8 cellular contexts compared by ENCODE assay signal in the genomic region with DNA sequence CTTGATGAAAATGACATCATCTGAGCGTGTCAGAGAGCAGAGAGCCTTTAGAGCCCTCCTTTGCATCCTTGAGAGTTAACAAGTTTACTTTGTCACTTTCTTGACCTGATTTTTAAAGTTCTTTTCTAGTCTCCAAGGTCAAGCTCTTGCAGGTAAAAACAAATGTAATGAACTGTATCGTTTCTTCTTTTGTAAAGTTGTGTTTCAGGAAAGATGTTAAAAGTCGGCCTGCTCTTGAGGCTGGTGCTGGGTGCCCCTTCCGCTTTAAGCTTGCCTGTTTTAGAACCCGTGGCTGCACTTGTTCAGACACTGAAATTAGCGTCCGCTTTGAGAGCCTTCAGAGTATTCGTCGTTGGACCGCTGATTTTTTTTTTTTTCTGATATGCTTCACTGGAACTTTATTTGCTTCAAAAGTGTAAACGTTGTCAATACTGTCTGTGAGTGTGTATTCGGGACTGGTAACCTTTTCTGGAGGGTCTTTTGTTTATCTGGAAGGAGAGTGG. TPM values are rescaled to one million over a fixed set of nuclear protein-coding genes. Genes with fewer than 3 reads are reported as not detected.
DNase-seq lines count a peak whose midpoint lies in the region; TF ChIP-seq lines count a peak whose summit lies in the region.

No MANE protein-coding gene starts in this region.

- no peak for DNase-seq in cardiac muscle cell (ENCODE audit: low read depth in 1 of 2, low spot score in 1 of 2)
- no peak for DNase-seq in cardiac septum (ENCODE audit: low spot score)
- no peak for DNase-seq in RWPE1 (ENCODE audit: low spot score)
- DNase-seq in myocyte (ENCODE audit: low read depth), result peak; percentile 43
- no peak for DNase-seq in NCI-H446 treated with DMSO at 0.1 percent for 48 hours (lab: John Stamatoyannopoulos, UW)
- DNase-seq in NCI-H1930 (lab: John Stamatoyannopoulos, UW), result no peak
- no peak for DNase-seq in stimulated activated CD4-positive, alpha-beta T cell treated with anti-CD3 and anti-CD28 coated beads, Interleukin-12 subunit alpha, Interleukin-12 subunit beta, amount 100 ng/mL, for 4 hours

- H3K9me3 ChIP-seq in cardiac muscle cell (ENCODE audit: low read depth), result no peaks in the 10 kb centered on the region
- no peaks in the 10 kb centered on the region for H3K9me3 ChIP-seq in endocrine pancreas (ENCODE audit: control insufficient read depth, low read length)

- no peaks in the 10 kb centered on the region for H3K27me3 ChIP-seq in cardiac muscle cell
- H3K27me3 ChIP-seq in endocrine pancreas (ENCODE audit: control insufficient read depth, insufficient read depth, low read length), result no peaks in the 10 kb centered on the region

- POLR2A ChIA-PET in RWPE1 (lab: Yijun Ruan, JAX; ENCODE audit: low non-redundant PET), result no interaction called here

- H3K4me1 ChIP-seq in cardiac muscle cell (ENCODE audit: low read depth) (no peaks in the 10 kb centered on the region), endocrine pancreas (ENCODE audit: control insufficient read depth, insufficient read depth, low read length) (peaks cover 7% of the 10 kb centered on the region)

- no peak overlapping the region for H3K27ac ChIP-seq in cardiac muscle cell
- H3K27ac ChIP-seq in RWPE1, result peak overlapping the region; percentile 72

- CTCF ChIA-PET in RWPE1 (lab: Yijun Ruan, JAX), result interaction anchor here (0.6 kb wide), 1 partner anchor 52 kb away, joined by 5 read pairs; a partner anchor contains a TSS

- H3K36me3 ChIP-seq in cardiac muscle cell (no peaks in the 10 kb centered on the region), endocrine pancreas (ENCODE audit: control insufficient read depth, insufficient read depth, low read length) (no peaks in the 10 kb centered on the region)

- peak overlapping the region; percentile 84 for H3K9ac ChIP-seq in endocrine pancreas (ENCODE audit: control insufficient read depth, insufficient read depth, low read length)

- TF ChIP-seq CTCF in cardiac muscle cell (IDR thresholded peaks at IDR 0.05; ENCODE audit: low read depth, low read length), result no peak
- no peak for TF ChIP-seq CTCF in RWPE1 (conservative IDR thresholded peaks at IDR 0.05; ENCODE audit: low read depth)

- H3K4me3 ChIP-seq in cardiac muscle cell (peak overlapping the region; percentile 81), endocrine pancreas (ENCODE audit: control insufficient read depth, insufficient read depth, low read length) (peak overlapping the region; percentile 95)

- intact Hi-C loops in cardiac septum (cut with DNase I), result loop anchor here (2.0 to 5.0 kb wide), 4 partner anchors 46 to 178 kb away; no protein-coding TSS in a partner anchor

RNA-seq across cellular contexts. Expression of a gene that starts 52.6 kb away (rescaled TPM):
- total RNA-seq in cardiac muscle cell (1.8 and 6.1 TPM in 2 replicates), cardiac septum (5.1 TPM), myocyte (2.0 and 2.1 TPM in 2 replicates)
- 2.7 and 3.7 TPM in 2 replicates for polyA plus RNA-seq in cardiac muscle cell
- polyA plus RNA-seq in myocyte (2012), result 4.9 TPM
